ENCODE assay signal across 1 cellular context in genomic region chr16:57938484-57938883, GRCh38.
TF ChIP-seq lines count a peak whose summit lies in the region.

No MANE protein-coding gene starts in this region.

TF ChIP-seq in HepG2, 621 proteins besides CTCF, POLR2A, EP300 and RAD21:
- TF ChIP-seq ZMYM3 (CRISPR knock-in tag; IDR thresholded peaks at IDR 0.05) (peak; percentile 35; the same call in 1 of the 2 replicates), ZNF629 (CRISPR knock-in tag; conservative IDR thresholded peaks at IDR 0.05) (peak; percentile 77), SMAD1 (CRISPR knock-in tag; IDR thresholded peaks at IDR 0.05; ENCODE audit: borderline replicate concordance, low read depth) (no peak), ZNF33B (CRISPR knock-in tag; IDR thresholded peaks at IDR 0.05) (no peak), DZIP1 (CRISPR knock-in tag; IDR thresholded peaks at IDR 0.05) (no peak), SMC3 (IDR thresholded peaks at IDR 0.05; ENCODE audit: low read length) (no peak), ZNF556 (CRISPR knock-in tag; IDR thresholded peaks at IDR 0.05; ENCODE audit: borderline replicate concordance) (no peak), DRAP1 (CRISPR knock-in tag; IDR thresholded peaks at IDR 0.05) (no peak)
